10 cellular contexts compared by ENCODE assay signal in the genomic region with DNA sequence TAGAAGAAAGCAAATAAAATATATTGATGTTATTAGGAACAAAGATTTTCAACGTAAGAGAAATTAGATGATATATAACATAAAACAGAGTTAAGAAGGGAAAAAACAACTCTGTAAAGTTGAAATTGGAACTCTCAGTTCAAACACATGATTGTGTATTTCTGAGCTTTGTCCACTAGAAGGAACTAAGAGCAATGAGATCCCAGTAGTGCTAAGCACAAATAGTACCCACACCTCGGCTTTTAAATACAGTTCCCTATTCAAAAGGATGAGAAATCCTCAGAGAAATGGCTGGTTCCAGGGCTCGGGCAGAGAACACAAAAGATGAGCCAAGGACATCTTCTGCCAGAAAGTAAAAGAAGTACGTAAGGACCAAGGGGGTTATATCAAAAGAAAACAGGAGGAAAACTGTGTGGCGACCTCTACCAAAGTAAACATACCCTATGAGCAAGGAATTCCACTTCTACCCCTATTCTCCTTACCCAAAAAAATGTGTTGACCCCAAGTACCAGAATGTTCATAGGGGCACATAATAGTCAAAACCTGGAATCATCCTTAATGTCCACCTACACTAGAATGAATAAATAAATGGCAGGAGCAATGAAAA.
A peak's percentile ranks its signal among the peaks of the same experiment; 100 is the strongest.
DNase-seq lines count a peak whose midpoint lies in the region; ATAC-seq, FAIRE-seq and TF ChIP-seq lines count a peak whose summit lies in the region.
"Had no signal": no experiment of that assay in that cellular context is flagged by ENCODE, and none has a peak within 500 bp of the region (broad histone marks: within the 10 kb centered on the region; RNA-seq: fewer than 3 reads in every experiment).

No MANE protein-coding gene starts in this region.

- H3K9me3 ChIP-seq in A549, result no peaks in the 10 kb centered on the region
- H3K9me3 ChIP-seq in hepatocyte (ENCODE audit: low read depth), result no peaks in the 10 kb centered on the region
- H3K9me3 ChIP-seq in spleen, result no peaks in the 10 kb centered on the region
- H3K9me3 ChIP-seq: ovary had no signal

- TF ChIP-seq EP300 in A549 (IDR thresholded peaks at IDR 0.05), result no peak

- H3K36me3 Mint-ChIP-seq in activated T-helper 17 cell treated with anti-CD3 and anti-CD28 coated beads, Interleukin-2, amount 50 U/mL, for 72 hours (ENCODE audit: low read depth), result no peaks in the 10 kb centered on the region

- peak overlapping the region; percentile 54 for H3K4me2 ChIP-seq in A549
- no peak overlapping the region for H3K4me2 ChIP-seq in hepatocyte

- no peak overlapping the region for H3K4me3 Mint-ChIP-seq in activated T-helper 17 cell treated with anti-CD3 and anti-CD28 coated beads, Interleukin-2, amount 50 U/mL, for 72 hours

- H3K4me3 ChIP-seq in A549 (no peak overlapping the region), hepatocyte (no peak overlapping the region), spleen (no peak overlapping the region)
- H3K4me3 ChIP-seq: ovary had no signal

- CTCF ChIA-PET in A549 (lab: Yijun Ruan, JAX), result interaction anchor here (0.7 to 5.5 kb wide), 6 partner anchors 10 to 133 kb away, joined by 3 to 41 read pairs (median 4); no protein-coding TSS in a partner anchor

- H3K4me1 ChIP-seq in A549, result peaks cover 39% of the 10 kb centered on the region
- H3K4me1 ChIP-seq in hepatocyte (ENCODE audit: insufficient read depth), result peaks cover 19% of the 10 kb centered on the region
- H3K4me1 ChIP-seq in spleen, result peaks cover 0 to 41% (median 3%) of the 10 kb centered on the region in 6 donors

- H4K20me1 ChIP-seq in hepatocyte (ENCODE audit: insufficient read depth, poor library complexity, severe bottlenecking), result no peaks in the 10 kb centered on the region

- 23% methylated on average over 5 of the region's 5 CpGs for WGBS in A549 (ENCODE audit: missing lambda C conversion rate)
- 65% methylated on average over 5 of the region's 5 CpGs for WGBS in hepatocyte (ENCODE audit: low lambda C conversion rate, missing lambda C conversion rate)
- 61 to 67% (median 62%) methylated on average over 5 of the region's 5 CpGs for WGBS in spleen, 5 donors

- no peak overlapping the region for H2AFZ ChIP-seq in hepatocyte

- intact Hi-C loops in spleen (cut with DNase I; ENCODE audit: low total_unique reads), result no loop called here

- TF ChIP-seq CTCF in A549 (IDR thresholded peaks at IDR 0.05) (peak; percentile 46), VCaP (conservative IDR thresholded peaks at IDR 0.05) (peak; percentile 68), hepatocyte (IDR thresholded peaks at IDR 0.05; ENCODE audit: poor library complexity) (peak; percentile 36), spleen (IDR thresholded peaks at IDR 0.05 in 8 of 11, conservative IDR thresholded peaks at IDR 0.05 in 3 of 11) (no peak)

- POLR2A ChIA-PET in A549 (lab: Yijun Ruan, JAX), result interaction anchor here (0.9 to 1.6 kb wide), 2 partner anchors 93 to 131 kb away, joined by 3 to 7 read pairs; no protein-coding TSS in a partner anchor

- H3K9me2 ChIP-seq in hepatocyte (replicated peaks; ENCODE audit: insufficient read depth), result no peaks in the 10 kb centered on the region

- TF ChIP-seq RAD21 in A549 (conservative IDR thresholded peaks at IDR 0.05 in 1 of 2, IDR thresholded peaks at IDR 0.05 in 1 of 2), result peak; percentile 55 to 64

- H3K27me3 Mint-ChIP-seq in activated T-helper 17 cell treated with anti-CD3 and anti-CD28 coated beads, Interleukin-2, amount 50 U/mL, for 72 hours, result peaks cover 34% of the 10 kb centered on the region

- DNase-seq in A549 (ENCODE audit: low read depth in 1 of 2, low spot score in 1 of 2) (peak in 1 of 2 experiments; percentile 51), HuH-7 (ENCODE audit: low spot score) (peak; percentile 20), hepatocyte (ENCODE audit: low spot score) (peak; percentile 43), spleen (no peak), RPMI8226 (no peak)
- DNase-seq: ovary; stimulated activated naive CD8-positive, alpha-beta T cell treated with anti-CD3 and anti-CD28 coated beads, Interleukin-15, Interleukin-2, amounts not matched to agents 100 U/mL and 50 U/mL, for 24 hours had no signal

- H3K79me2 ChIP-seq in hepatocyte, result no peaks in the 10 kb centered on the region

- no peaks in the 10 kb centered on the region for H3K4me1 Mint-ChIP-seq in activated T-helper 17 cell treated with anti-CD3 and anti-CD28 coated beads, Interleukin-2, amount 50 U/mL, for 72 hours

- H3K27ac ChIP-seq in A549 (peak overlapping the region; percentile 67 to 86), VCaP (no peak overlapping the region), hepatocyte (no peak overlapping the region), spleen (no peak overlapping the region)
- H3K27ac ChIP-seq: ovary had no signal

- TF ChIP-seq POLR2A in A549 (IDR thresholded peaks at IDR 0.05; ENCODE audit: low read length) (no peak), spleen (IDR thresholded peaks at IDR 0.05) (no peak)

- H3K27ac Mint-ChIP-seq in activated T-helper 17 cell treated with anti-CD3 and anti-CD28 coated beads, Interleukin-2, amount 50 U/mL, for 72 hours, result no peak overlapping the region

- no peaks in the 10 kb centered on the region for H3K9me3 Mint-ChIP-seq in activated T-helper 17 cell treated with anti-CD3 and anti-CD28 coated beads, Interleukin-2, amount 50 U/mL, for 72 hours

- FAIRE-seq in A549 (lab: Jason Lieb, UNC), result no peak

- ATAC-seq in A549 (peak; percentile 37 to 71; a peak in 3 of 6 replicates), HG03378 (IDR thresholded peaks at IDR 0.05; ENCODE audit: unreplicated experiment) (no peak)
- no peak for ATAC-seq in activated T-helper 17 cell treated with anti-CD3 and anti-CD28 coated beads, Interleukin-2, amount 50 U/mL, for 72 hours (replicated peaks)
- ATAC-seq: stimulated activated naive CD8-positive, alpha-beta T cell treated with anti-CD3 and anti-CD28 coated beads, Interleukin-15, Interleukin-2, amounts not matched to agents 100 U/mL and 50 U/mL, for 24 hours had no signal

- H3K36me3 ChIP-seq in hepatocyte (replicated peaks; ENCODE audit: insufficient read depth, low read depth), result no peaks in the 10 kb centered on the region
- no peaks in the 10 kb centered on the region for H3K36me3 ChIP-seq in spleen
- H3K36me3 ChIP-seq: ovary had no signal

- no peaks in the 10 kb centered on the region for H3K27me3 ChIP-seq in hepatocyte
- H3K27me3 ChIP-seq in spleen (replicated peaks in 1 of 7), result peaks cover 0 to 16% (median 0%) of the 10 kb centered on the region in 7 donors
- H3K27me3 ChIP-seq: ovary had no signal

TF ChIP-seq in A549, 52 proteins besides CTCF, POLR2A, EP300 and RAD21:
- TF ChIP-seq SMC3 (IDR thresholded peaks at IDR 0.05), result peak; percentile 46
- TF ChIP-seq KDM1A (IDR thresholded peaks at IDR 0.05; ENCODE audit: low read depth), result no peak
- no peak for TF ChIP-seq NPAS2 (CRISPR knock-in tag; IDR thresholded peaks at IDR 0.05; ENCODE audit: borderline replicate concordance)

Comparison
In these comparisons a context has a peak if more than half of its experiments do, and no peak if none do; other contexts are left out.
1. ATAC-seq: peak in A549 (2 of 2); none in activated T-helper 17 cell treated with anti-CD3 and anti-CD28 coated beads, Interleukin-2, amount 50 U/mL, for 72 hours (single experiment) and HG03378 (single experiment).
2. DNase-seq: peak in HuH-7 (single experiment) and hepatocyte (single experiment); none in spleen (single experiment) and RPMI8226 (single experiment).
3. H3K27ac ChIP-seq: peak in A549 (2 of 2); none in VCaP (single experiment), hepatocyte (single experiment) and spleen (0 of 8).
4. CTCF ChIP-seq: peak in A549 (single experiment), VCaP (single experiment) and hepatocyte (single experiment); none in spleen (0 of 11).